29 cellular contexts compared by ENCODE assay signal in the genomic region with DNA sequence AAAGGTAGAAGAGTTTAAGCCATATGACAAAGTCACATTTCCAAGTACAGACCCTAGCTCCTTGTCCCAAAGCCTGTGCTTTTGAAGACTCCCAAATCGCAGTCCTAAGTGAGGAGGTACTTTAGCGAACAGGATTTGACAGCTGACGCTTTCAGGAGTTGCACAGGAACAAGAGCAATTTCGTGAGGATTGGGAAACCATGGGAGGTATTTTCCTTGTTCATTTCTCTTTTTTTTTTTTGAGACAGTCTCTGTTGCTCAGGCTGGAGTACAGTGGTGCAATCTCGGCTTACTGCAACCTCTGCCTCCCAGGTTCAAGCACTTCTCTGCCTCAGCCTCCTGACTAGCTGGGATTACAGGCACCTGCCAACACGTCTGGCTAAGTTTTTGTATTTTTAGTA.
"Had no signal": no experiment of that assay in that cellular context is flagged by ENCODE, and none has a peak within 500 bp of the region (broad histone marks: within the 10 kb centered on the region; RNA-seq: fewer than 3 reads in every experiment).

No MANE protein-coding gene starts in this region.

- H3K36me3 Mint-ChIP-seq: immature natural killer cell, natural killer cell had no signal

- H3K4me3 Mint-ChIP-seq: naive B cell; natural killer cell; nephron progenitor cell; neural progenitor cell; stimulated activated effector memory CD8-positive, alpha-beta T cell treated with anti-CD3 and anti-CD28 coated beads, Interleukin-12 subunit alpha, Interleukin-12 subunit beta, amount 100 ng/mL, for 72 hours; stimulated activated naive CD8-positive, alpha-beta T cell treated with anti-CD3 and anti-CD28 coated beads, Interleukin-15, Interleukin-2, amounts not matched to agents 100 ng/mL and 50 ng/mL, for 24 hours had no signal

- H3K36me3 ChIP-seq: heart left ventricle, neural progenitor cell, suprapubic skin, upper lobe of right lung, uterus had no signal

- H3K9me3 Mint-ChIP-seq: immature natural killer cell; naive B cell; natural killer cell; nephron progenitor cell; neural progenitor cell; stimulated activated effector memory CD8-positive, alpha-beta T cell treated with anti-CD3 and anti-CD28 coated beads, Interleukin-12 subunit alpha, Interleukin-12 subunit beta, amount 100 ng/mL, for 72 hours; stimulated activated naive CD8-positive, alpha-beta T cell treated with anti-CD3 and anti-CD28 coated beads, Interleukin-15, Interleukin-2, amounts not matched to agents 100 ng/mL and 50 ng/mL, for 24 hours had no signal

- ATAC-seq: heart left ventricle; left colon; left lung; natural killer cell; psoas muscle; sciatic nerve; stimulated activated effector memory CD8-positive, alpha-beta T cell treated with anti-CD3 and anti-CD28 coated beads, Interleukin-12 subunit alpha, Interleukin-12 subunit beta, amount 100 ng/mL, for 72 hours; upper lobe of right lung had no signal

- H3K27ac Mint-ChIP-seq: immature natural killer cell; natural killer cell; nephron progenitor cell; neural progenitor cell; stimulated activated naive CD8-positive, alpha-beta T cell treated with anti-CD3 and anti-CD28 coated beads, Interleukin-15, Interleukin-2, amounts not matched to agents 100 ng/mL and 50 ng/mL, for 24 hours had no signal

- H3K27me3 Mint-ChIP-seq: naive B cell; stimulated activated naive CD8-positive, alpha-beta T cell treated with anti-CD3 and anti-CD28 coated beads, Interleukin-15, Interleukin-2, amounts not matched to agents 100 ng/mL and 50 ng/mL, for 24 hours had no signal

- H3K9me3 ChIP-seq: heart left ventricle, left lung, lower lobe of right lung, psoas muscle, suprapubic skin, thoracic aorta, tibial artery, upper lobe of right lung, uterus had no signal

- H3K4me3 ChIP-seq: heart left ventricle, left lung, lower lobe of right lung, neural progenitor cell, psoas muscle, skin epidermis, suprapubic skin, thoracic aorta, tibial artery, upper lobe of right lung, uterus had no signal

- DNase-seq: heart left ventricle; hypothalamus; immature natural killer cell; kidney; left colon; left lung; lower lobe of right lung; mammary epithelial cell; mesenchymal stem cell; naive B cell; natural killer cell; nephron progenitor cell; psoas muscle; stimulated activated CD4-positive, alpha-beta T cell treated with anti-CD3 and anti-CD28 coated beads, Interleukin-12 subunit alpha, Interleukin-12 subunit beta, amount 100 ng/mL, for 4 hours; stimulated activated CD4-positive, alpha-beta T cell treated with anti-CD3 and anti-CD28 coated beads, Interleukin-15, amount 100 ng/mL, for 24 hours; stimulated activated CD4-positive, alpha-beta T cell treated with anti-CD3 and anti-CD28 coated beads, Interleukin-2, amount 100 ng/mL, for 24 hours; stimulated activated CD4-positive, alpha-beta T cell treated with anti-CD3 and anti-CD28 coated beads, Interleukin-4, amount 100 ng/mL, for 1 hour; stimulated activated naive CD4-positive, alpha-beta T cell; tibial artery; upper lobe of right lung; uterus had no signal

- H3K4me1 Mint-ChIP-seq: immature natural killer cell had no signal

- H3K4me1 ChIP-seq: parathyroid adenoma, uterus had no signal

- H3K27me3 ChIP-seq: heart left ventricle, left lung, neural progenitor cell, suprapubic skin, tibial artery, upper lobe of right lung, uterus had no signal

- H3K27ac ChIP-seq: heart left ventricle, left lung, lower lobe of right lung, neural progenitor cell, parathyroid adenoma, psoas muscle, skin epidermis, suprapubic skin, thoracic aorta, tibial artery, upper lobe of right lung, uterus had no signal
